In genomic region chr4:4248036-4248884, GRCh38 we compare ENCODE assay signal across 8 cellular contexts. TPM values are rescaled to one million over a fixed set of nuclear protein-coding genes. Genes with fewer than 3 reads are reported as not detected.
A peak's percentile ranks its signal among the peaks of the same experiment; 100 is the strongest.
DNase-seq lines count a peak whose midpoint lies in the region; ATAC-seq and TF ChIP-seq lines count a peak whose summit lies in the region.

TMEM128 (minus strand) TSS chr4:4248223; CDS start chr4:4248202, 21 bp downstream.

- H3K27me3 ChIP-seq in ACC112 (ENCODE audit: insufficient read depth, low read length) (no peaks in the 10 kb centered on the region), breast epithelium (no peaks in the 10 kb centered on the region)

- TF ChIP-seq CTCF in VCaP (conservative IDR thresholded peaks at IDR 0.05) (no peak), breast epithelium (IDR thresholded peaks at IDR 0.05) (peak; percentile 19 to 43 (median 23))

- H3K4me3 ChIP-seq in ACC112 (ENCODE audit: low read depth, low read length) (peak within 1 kb of the TSS; percentile 96), breast epithelium (peak within 1 kb of the TSS; percentile 92 to 96 (median 95)), iPS-18c (ENCODE audit: insufficient read depth, low read depth, low read length) (peak within 1 kb of the TSS; percentile 93), skin epidermis (peak within 1 kb of the TSS; percentile 46 to 83 (median 63))

- H3K27ac ChIP-seq in ACC112 (ENCODE audit: low read depth, low read length) (peak within 1 kb of the TSS; percentile 90), VCaP (peak within 1 kb of the TSS; percentile 92), breast epithelium (peak within 1 kb of the TSS; percentile 91 to 97), skin epidermis (peak within 1 kb of the TSS; percentile 39 to 98 (median 94))

- H3K9me3 ChIP-seq in breast epithelium (no peaks in the 10 kb centered on the region), iPS-18c (ENCODE audit: control insufficient read depth, insufficient read depth, low read length) (no peaks in the 10 kb centered on the region)

- peak; percentile 43 for TF ChIP-seq POLR2A in breast epithelium (IDR thresholded peaks at IDR 0.05)

- H2AFZ ChIP-seq in ACC112 (ENCODE audit: low read length, unreplicated experiment): peak within 1 kb of the TSS; percentile 92

- intact Hi-C loops in breast epithelium (cut with DNase I; ENCODE audit: low total_unique reads): no loop called here

- H3K36me3 ChIP-seq in ACC112 (ENCODE audit: insufficient read depth, low read length) (peaks cover 3% of the 10 kb centered on the region; the same call in 1 of the 2 replicates), breast epithelium (no peaks in the 10 kb centered on the region)

- H3K4me1 ChIP-seq in ACC112 (ENCODE audit: control insufficient read depth, insufficient read depth, low read length, unreplicated experiment) (peaks cover 6% of the 10 kb centered on the region), breast epithelium (peaks cover 0 to 10% of the 10 kb centered on the region in 2 donors)

- peak; percentile 93 for DNase-seq in NCI-H2196 (lab: John Stamatoyannopoulos, UW; ENCODE audit: unreplicated experiment)
- DNase-seq in breast epithelium (ENCODE audit: low spot score in 2 of 2): peak; percentile 84 to 92

- ATAC-seq in GM18861 (IDR thresholded peaks at IDR 0.05; ENCODE audit: unreplicated experiment): peak; percentile 91
- ATAC-seq in HG03097 (IDR thresholded peaks at IDR 0.05; ENCODE audit: low FRiP score, unreplicated experiment): peak; percentile 96

- H3K79me2 ChIP-seq in ACC112 (ENCODE audit: control insufficient read depth, insufficient read depth, low read length, unreplicated experiment): peaks cover 12% of the 10 kb centered on the region

RNA-seq across cellular contexts. Expression of gene TMEM128, which starts in this region (rescaled TPM):
- 10 to 100 TPM; 15.2 to 33.8 (median 25.2) TPM for total RNA-seq in breast epithelium

Comparison
In these comparisons a context has a peak if more than half of its experiments do, and no peak if none do; other contexts are left out.
1. Peak in every context shown above with its lines: DNase-seq, ATAC-seq, H3K4me3 ChIP-seq and H3K27ac ChIP-seq.